Comparison of ENCODE assay signal across 1 cellular context in the genomic region with DNA sequence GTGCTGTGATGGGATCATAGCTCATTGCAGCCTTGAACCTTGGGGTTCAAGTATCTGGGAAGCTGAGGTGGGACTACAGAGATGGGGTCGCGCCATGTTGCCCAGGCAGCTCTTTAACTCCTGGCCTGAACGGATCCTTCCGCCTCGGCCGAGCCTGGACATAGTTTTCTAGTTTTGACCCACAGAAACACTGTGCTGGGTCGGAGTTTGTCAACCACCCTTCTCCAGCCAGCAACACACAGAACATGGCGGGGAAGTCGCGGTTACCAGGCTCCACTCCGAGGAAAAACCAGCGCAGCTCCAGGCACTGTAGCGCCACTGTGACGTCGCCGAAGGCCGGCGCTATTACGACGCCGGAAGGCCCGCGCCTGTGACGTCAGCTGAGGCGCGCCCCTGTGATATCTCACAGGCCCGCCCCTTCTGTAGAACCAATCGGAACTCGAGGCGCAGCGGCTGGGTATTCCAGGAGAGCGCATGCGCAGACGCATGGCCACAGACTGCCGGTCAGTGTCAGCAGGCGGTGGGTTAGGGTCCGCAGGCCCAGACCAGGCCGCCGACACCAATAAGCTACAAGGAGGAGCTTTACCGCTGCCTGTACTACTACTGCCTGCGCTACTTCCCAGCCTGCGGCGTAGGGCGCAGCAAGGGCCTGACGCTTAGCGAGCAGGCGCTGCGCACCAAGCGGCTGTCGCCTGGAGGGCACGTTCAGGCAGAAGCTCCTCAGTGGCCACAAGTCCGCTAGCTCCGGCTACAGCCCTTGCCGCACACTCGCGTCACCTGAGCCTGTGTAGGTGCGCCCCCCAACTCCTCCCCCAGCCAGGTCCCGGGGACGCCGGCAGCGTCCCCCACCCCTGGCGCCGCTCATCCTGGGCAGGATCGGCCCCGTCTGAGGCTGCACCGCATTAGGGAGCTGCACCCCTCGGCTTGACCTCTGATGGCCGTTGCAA.
TF ChIP-seq lines count a peak whose summit lies in the region.

No MANE protein-coding gene starts in this region.

TF ChIP-seq in K562, 482 proteins besides CTCF, POLR2A, EP300 and RAD21 (continued from another document and continues in another):
- TF ChIP-seq ZNF197 (CRISPR knock-in tag; IDR thresholded peaks at IDR 0.05; ENCODE audit: low read depth) = 0 out of 2 replicates have a peak, but pooled peaks have one; percentile 57
- TF ChIP-seq ZNF274 (IDR thresholded peaks at IDR 0.05; ENCODE audit: borderline replicate concordance, low read depth, low read length) = no peak
- TF ChIP-seq HEY1 (CRISPR knock-in tag; IDR thresholded peaks at IDR 0.05; ENCODE audit: borderline replicate concordance) = no peak
- TF ChIP-seq HIVEP1 (CRISPR knock-in tag; IDR thresholded peaks at IDR 0.05) = no peak
- TF ChIP-seq ILF3 (IDR thresholded peaks at IDR 0.05; ENCODE audit: borderline replicate concordance) = no peak; the same call in 1 of the 2 replicates
- TF ChIP-seq CBX2 (IDR thresholded peaks at IDR 0.05; ENCODE audit: insufficient read depth, low read length, poor library complexity, severe bottlenecking) = no peak
- 0 out of 2 replicates have a peak, but pooled peaks have one; percentile 55 for TF ChIP-seq FOXK1 (CRISPR knock-in tag; IDR thresholded peaks at IDR 0.05; ENCODE audit: borderline replicate concordance)
- TF ChIP-seq, protein P1, sequence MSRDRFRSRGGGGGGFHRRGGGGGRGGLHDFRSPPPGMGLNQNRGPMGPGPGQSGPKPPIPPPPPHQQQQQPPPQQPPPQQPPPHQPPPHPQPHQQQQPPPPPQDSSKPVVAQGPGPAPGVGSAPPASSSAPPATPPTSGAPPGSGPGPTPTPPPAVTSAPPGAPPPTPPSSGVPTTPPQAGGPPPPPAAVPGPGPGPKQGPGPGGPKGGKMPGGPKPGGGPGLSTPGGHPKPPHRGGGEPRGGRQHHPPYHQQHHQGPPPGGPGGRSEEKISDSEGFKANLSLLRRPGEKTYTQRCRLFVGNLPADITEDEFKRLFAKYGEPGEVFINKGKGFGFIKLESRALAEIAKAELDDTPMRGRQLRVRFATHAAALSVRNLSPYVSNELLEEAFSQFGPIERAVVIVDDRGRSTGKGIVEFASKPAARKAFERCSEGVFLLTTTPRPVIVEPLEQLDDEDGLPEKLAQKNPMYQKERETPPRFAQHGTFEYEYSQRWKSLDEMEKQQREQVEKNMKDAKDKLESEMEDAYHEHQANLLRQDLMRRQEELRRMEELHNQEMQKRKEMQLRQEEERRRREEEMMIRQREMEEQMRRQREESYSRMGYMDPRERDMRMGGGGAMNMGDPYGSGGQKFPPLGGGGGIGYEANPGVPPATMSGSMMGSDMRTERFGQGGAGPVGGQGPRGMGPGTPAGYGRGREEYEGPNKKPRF (IDR thresholded peaks at IDR 0.05; ENCODE audit: low read depth, low read length) = no peak
- TF ChIP-seq ETV6 (IDR thresholded peaks at IDR 0.05; ENCODE audit: borderline replicate concordance in 1 of 2, low read depth in 2 of 2, low read length in 1 of 2) = no peak; a peak in 1 of 4 replicates
- TF ChIP-seq ETV6 (CRISPR knock-in tag; IDR thresholded peaks at IDR 0.05; ENCODE audit: borderline replicate concordance) = no peak
- TF ChIP-seq NR2C1 (IDR thresholded peaks at IDR 0.05) = no peak
- no peak for TF ChIP-seq NR2C1 (tag; IDR thresholded peaks at IDR 0.05)
- TF ChIP-seq ZBTB1 (CRISPR knock-in tag; IDR thresholded peaks at IDR 0.05; ENCODE audit: borderline replicate concordance, low read depth) = no peak; the same call in 1 of the 2 replicates
- TF ChIP-seq, protein P2, sequence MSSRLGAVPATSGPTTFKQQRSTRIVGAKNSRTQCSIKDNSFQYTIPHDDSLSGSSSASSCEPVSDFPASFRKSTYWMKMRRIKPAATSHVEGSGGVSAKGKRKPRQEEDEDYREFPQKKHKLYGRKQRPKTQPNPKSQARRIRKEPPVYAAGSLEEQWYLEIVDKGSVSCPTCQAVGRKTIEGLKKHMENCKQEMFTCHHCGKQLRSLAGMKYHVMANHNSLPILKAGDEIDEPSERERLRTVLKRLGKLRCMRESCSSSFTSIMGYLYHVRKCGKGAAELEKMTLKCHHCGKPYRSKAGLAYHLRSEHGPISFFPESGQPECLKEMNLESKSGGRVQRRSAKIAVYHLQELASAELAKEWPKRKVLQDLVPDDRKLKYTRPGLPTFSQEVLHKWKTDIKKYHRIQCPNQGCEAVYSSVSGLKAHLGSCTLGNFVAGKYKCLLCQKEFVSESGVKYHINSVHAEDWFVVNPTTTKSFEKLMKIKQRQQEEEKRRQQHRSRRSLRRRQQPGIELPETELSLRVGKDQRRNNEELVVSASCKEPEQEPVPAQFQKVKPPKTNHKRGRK (tag; IDR thresholded peaks at IDR 0.05) = no peak
- no peak for TF ChIP-seq NR2F6 (CRISPR knock-in tag; IDR thresholded peaks at IDR 0.05)
- TF ChIP-seq ZBTB9 (CRISPR knock-in tag; IDR thresholded peaks at IDR 0.05) = peak; percentile 87; the same call in 1 of the 2 replicates
- no peak for TF ChIP-seq TRIM28 (IDR thresholded peaks at IDR 0.05)
- TF ChIP-seq REST (CRISPR knock-in tag; IDR thresholded peaks at IDR 0.05; ENCODE audit: low read depth) = 0 out of 2 replicates have a peak, but pooled peaks have one; percentile 47
- TF ChIP-seq TOE1 (IDR thresholded peaks at IDR 0.05; ENCODE audit: borderline replicate concordance) = no peak
- 0 out of 2 replicates have a peak, but pooled peaks have one; percentile 28 for TF ChIP-seq TOE1 (CRISPR knock-in tag; IDR thresholded peaks at IDR 0.05; ENCODE audit: borderline replicate concordance, low read depth)
- no peak; the same call in 1 of the 2 replicates for TF ChIP-seq SMARCC2 (IDR thresholded peaks at IDR 0.05; ENCODE audit: low read depth)
- TF ChIP-seq HNRNPH1 (optimal IDR thresholded peaks at IDR 0.05; ENCODE audit: low read depth, low read length) = no peak
- no peak for TF ChIP-seq HDAC3 (IDR thresholded peaks at IDR 0.05; ENCODE audit: borderline replicate concordance, partially characterized antibody)
- no peak for TF ChIP-seq CCAR2 (IDR thresholded peaks at IDR 0.05; ENCODE audit: low read depth, low read length)
- TF ChIP-seq ATF7 (IDR thresholded peaks at IDR 0.05) = peak; percentile 98
- TF ChIP-seq KDM4B (IDR thresholded peaks at IDR 0.05; ENCODE audit: borderline replicate concordance in 2 of 2, low read depth in 1 of 2) = peak in 1 of 2 experiments; percentile 23; a peak in 1 of 4 replicates
- TF ChIP-seq CBX3 (IDR thresholded peaks at IDR 0.05; ENCODE audit: borderline replicate concordance in 1 of 2, low read length in 2 of 2) = peak in 1 of 2 experiments; percentile 34; a peak in 1 of 3 replicates
- TF ChIP-seq SNIP1 (IDR thresholded peaks at IDR 0.05; ENCODE audit: low read depth) = no peak
- TF ChIP-seq ILK (tag; IDR thresholded peaks at IDR 0.05; ENCODE audit: borderline replicate concordance, low read depth) = no peak
- TF ChIP-seq, protein P3, sequence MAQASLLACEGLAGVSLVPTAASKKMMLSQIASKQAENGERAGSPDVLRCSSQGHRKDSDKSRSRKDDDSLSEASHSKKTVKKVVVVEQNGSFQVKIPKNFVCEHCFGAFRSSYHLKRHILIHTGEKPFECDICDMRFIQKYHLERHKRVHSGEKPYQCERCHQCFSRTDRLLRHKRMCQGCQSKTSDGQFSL (CRISPR knock-in tag; IDR thresholded peaks at IDR 0.05) = peak; percentile 49; the same call in 1 of the 2 replicates
- TF ChIP-seq, protein P3 (tag; IDR thresholded peaks at IDR 0.05) = no peak
- TF ChIP-seq CBX1 (IDR thresholded peaks at IDR 0.05; ENCODE audit: low read depth) = peak; percentile 97
- peak; percentile 0; the same call in 1 of the 2 replicates for TF ChIP-seq ZSCAN32 (CRISPR knock-in tag; IDR thresholded peaks at IDR 0.05)
- TF ChIP-seq ZNF239 (CRISPR knock-in tag; IDR thresholded peaks at IDR 0.05) = no peak
- TF ChIP-seq ARHGAP35 (IDR thresholded peaks at IDR 0.05; ENCODE audit: partially characterized antibody) = no peak
- peak; percentile 39; the same call in 1 of the 2 replicates for TF ChIP-seq ELF2 (CRISPR knock-in tag; IDR thresholded peaks at IDR 0.05)
- no peak for TF ChIP-seq RHOXF2B (CRISPR knock-in tag; conservative IDR thresholded peaks at IDR 0.05)
- TF ChIP-seq, protein P4, sequence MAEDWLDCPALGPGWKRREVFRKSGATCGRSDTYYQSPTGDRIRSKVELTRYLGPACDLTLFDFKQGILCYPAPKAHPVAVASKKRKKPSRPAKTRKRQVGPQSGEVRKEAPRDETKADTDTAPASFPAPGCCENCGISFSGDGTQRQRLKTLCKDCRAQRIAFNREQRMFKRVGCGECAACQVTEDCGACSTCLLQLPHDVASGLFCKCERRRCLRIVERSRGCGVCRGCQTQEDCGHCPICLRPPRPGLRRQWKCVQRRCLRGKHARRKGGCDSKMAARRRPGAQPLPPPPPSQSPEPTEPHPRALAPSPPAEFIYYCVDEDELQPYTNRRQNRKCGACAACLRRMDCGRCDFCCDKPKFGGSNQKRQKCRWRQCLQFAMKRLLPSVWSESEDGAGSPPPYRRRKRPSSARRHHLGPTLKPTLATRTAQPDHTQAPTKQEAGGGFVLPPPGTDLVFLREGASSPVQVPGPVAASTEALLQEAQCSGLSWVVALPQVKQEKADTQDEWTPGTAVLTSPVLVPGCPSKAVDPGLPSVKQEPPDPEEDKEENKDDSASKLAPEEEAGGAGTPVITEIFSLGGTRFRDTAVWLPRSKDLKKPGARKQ (CRISPR knock-in tag; IDR thresholded peaks at IDR 0.05) = no peak
- peak in 1 of 2 experiments; percentile 61; a peak in 2 of 4 replicates for TF ChIP-seq SIN3A (IDR thresholded peaks at IDR 0.05; ENCODE audit: borderline replicate concordance in 2 of 2, control insufficient read depth in 1 of 2, low read depth in 2 of 2, low read length in 2 of 2)
- TF ChIP-seq SNAPC5 (CRISPR knock-in tag; IDR thresholded peaks at IDR 0.05) = no peak
- no peak for TF ChIP-seq EWSR1 (IDR thresholded peaks at IDR 0.05; ENCODE audit: borderline replicate concordance, low read depth, partially characterized antibody)
- TF ChIP-seq KLF6 (CRISPR knock-in tag; IDR thresholded peaks at IDR 0.05; ENCODE audit: borderline replicate concordance) = peak; percentile 64; the same call in 1 of the 2 replicates
- no peak for TF ChIP-seq ZKSCAN3 (CRISPR knock-in tag; IDR thresholded peaks at IDR 0.05)
- TF ChIP-seq, protein P5, sequence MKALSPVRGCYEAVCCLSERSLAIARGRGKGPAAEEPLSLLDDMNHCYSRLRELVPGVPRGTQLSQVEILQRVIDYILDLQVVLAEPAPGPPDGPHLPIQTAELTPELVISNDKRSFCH (CRISPR knock-in tag; IDR thresholded peaks at IDR 0.05) = no peak
- TF ChIP-seq, protein P5 (tag; IDR thresholded peaks at IDR 0.05) = no peak
- no peak for TF ChIP-seq SAP30 (IDR thresholded peaks at IDR 0.05; ENCODE audit: borderline replicate concordance, insufficient read depth, low read depth, low read length, poor library complexity, severe bottlenecking)
- no peak for TF ChIP-seq ZNF586 (CRISPR knock-in tag; conservative IDR thresholded peaks at IDR 0.05)
- TF ChIP-seq, protein P6, sequence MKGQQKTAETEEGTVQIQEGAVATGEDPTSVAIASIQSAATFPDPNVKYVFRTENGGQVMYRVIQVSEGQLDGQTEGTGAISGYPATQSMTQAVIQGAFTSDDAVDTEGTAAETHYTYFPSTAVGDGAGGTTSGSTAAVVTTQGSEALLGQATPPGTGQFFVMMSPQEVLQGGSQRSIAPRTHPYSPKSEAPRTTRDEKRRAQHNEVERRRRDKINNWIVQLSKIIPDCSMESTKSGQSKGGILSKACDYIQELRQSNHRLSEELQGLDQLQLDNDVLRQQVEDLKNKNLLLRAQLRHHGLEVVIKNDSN (CRISPR knock-in tag; IDR thresholded peaks at IDR 0.05) = peak; percentile 47
